ENCODE assay signal across 8 cellular contexts in genomic region chr11:28110108-28110838, GRCh38. TPM values are rescaled to one million over a fixed set of nuclear protein-coding genes. Genes with fewer than 3 reads are reported as not detected.
DNase-seq lines count a peak whose midpoint lies in the region; ATAC-seq and TF ChIP-seq lines count a peak whose summit lies in the region.

No MANE protein-coding gene starts in this region.

- no peaks in the 10 kb centered on the region for H3K9me3 ChIP-seq in OCI-LY3 (ENCODE audit: insufficient read depth, low read length)
- H3K9me3 ChIP-seq in esophagus (ENCODE audit: control insufficient read depth in 2 of 2, insufficient read depth in 1 of 2, low read depth in 1 of 2, low read length in 1 of 2), result no peaks in the 10 kb centered on the region
- H3K9me3 ChIP-seq in mucosa of rectum (ENCODE audit: control insufficient read depth in 2 of 2, low read length in 2 of 2), result no peaks in the 10 kb centered on the region

- peak overlapping the region; percentile 44 for H3K27ac ChIP-seq in OCI-LY3 (ENCODE audit: low read length)
- peak overlapping the region; percentile 85 to 90 for H3K27ac ChIP-seq in esophagus (ENCODE audit: low read depth in 2 of 2, low read length in 1 of 2)
- peak overlapping the region; percentile 79 to 80 for H3K27ac ChIP-seq in mucosa of rectum (ENCODE audit: low read depth in 2 of 2, low read length in 2 of 2)

- H4K20me1 ChIP-seq in OCI-LY3 (ENCODE audit: insufficient read depth, low read length), result 0 out of 2 replicates have a peak, but pooled peaks cover 3% of the 10 kb centered on the region

- peak overlapping the region; percentile 90 for H3K9ac ChIP-seq in OCI-LY3 (ENCODE audit: low read length)
- H3K9ac ChIP-seq in mucosa of rectum (ENCODE audit: low read depth in 1 of 2, low read length in 2 of 2), result peak overlapping the region; percentile 87 to 90

- H3K4me3 ChIP-seq in OCI-LY3 (ENCODE audit: low read length) (peak overlapping the region; percentile 85), esophagus (ENCODE audit: low read depth in 1 of 2, low read length in 2 of 2) (peak overlapping the region; percentile 79 to 95), mucosa of rectum (ENCODE audit: low read length in 2 of 2) (peak overlapping the region; percentile 90 to 96)

- 0 to 1% methylated on average over 31 of the region's 31 CpGs for WGBS in esophagus, 2 donors

- H3K27me3 ChIP-seq in OCI-LY3 (ENCODE audit: low read depth, low read length) (no peaks in the 10 kb centered on the region), esophagus (ENCODE audit: control insufficient read depth in 1 of 2, insufficient read depth in 2 of 2, low read length in 2 of 2) (no peaks in the 10 kb centered on the region), mucosa of rectum (ENCODE audit: control insufficient read depth in 2 of 2, insufficient read depth in 2 of 2, low read length in 2 of 2) (no peaks in the 10 kb centered on the region)

- H3K4me1 ChIP-seq in OCI-LY3 (ENCODE audit: low read length), result peaks cover 35% of the 10 kb centered on the region
- H3K4me1 ChIP-seq in esophagus (ENCODE audit: control insufficient read depth in 2 of 2, insufficient read depth in 2 of 2, low read length in 1 of 2), result no peaks in the 10 kb centered on the region
- H3K4me1 ChIP-seq in mucosa of rectum (ENCODE audit: control insufficient read depth in 2 of 2, insufficient read depth in 2 of 2, low read length in 2 of 2), result peaks cover 14 to 19% of the 10 kb centered on the region in 2 donors

- peak overlapping the region; percentile 86 for H3K4me2 ChIP-seq in OCI-LY3 (ENCODE audit: low read length)

- H3K36me3 ChIP-seq in OCI-LY3 (replicated peaks; ENCODE audit: low read depth, low read length) (no peaks in the 10 kb centered on the region), esophagus (ENCODE audit: control insufficient read depth in 2 of 2, insufficient read depth in 2 of 2, low read length in 1 of 2) (no peaks in the 10 kb centered on the region), mucosa of rectum (ENCODE audit: control insufficient read depth in 2 of 2, insufficient read depth in 2 of 2, low read length in 2 of 2) (peaks cover 4 to 8% of the 10 kb centered on the region in 2 donors)

- TF ChIP-seq CTCF in OCI-LY3 (IDR thresholded peaks at IDR 0.05; ENCODE audit: low read depth, low read length), result no peak

- H2AFZ ChIP-seq in OCI-LY3 (ENCODE audit: low read depth, low read length), result peak overlapping the region; percentile 89

- DNase-seq in COLO829 (ENCODE audit: low spot score), result peak; percentile 35
- DNase-seq in HS-27A (ENCODE audit: low read depth), result peak; percentile 62
- peak; percentile 38 for DNase-seq in activated T-cell treated with anti-CD3 and anti-CD28 coated beads for 4 hours
- peak; percentile 31 to 38 for DNase-seq in stimulated activated CD8-positive, alpha-beta memory T cell treated with anti-CD3 and anti-CD28 coated beads, Interleukin-7, amount 100 ng/mL, for 4 hours (ENCODE audit: low read depth in 2 of 2)

- H3K79me2 ChIP-seq in OCI-LY3 (ENCODE audit: low read length), result peaks cover 71% of the 10 kb centered on the region

- ATAC-seq in GM19455 (IDR thresholded peaks at IDR 0.05; ENCODE audit: unreplicated experiment), result peak; percentile 42

RNA-seq across cellular contexts. Expression of gene METTL15, which starts 2.1 kb away (rescaled TPM):
- 1 to 10 TPM; 2.7 to 2.9 TPM for polyA plus RNA-seq in esophagus

RNA-seq across cellular contexts. Expression of gene KIF18A, which starts 2.3 kb away (rescaled TPM):
- polyA plus RNA-seq in esophagus, result 1 to 10 TPM; 1.4 to 1.6 TPM

Comparison
In these comparisons a context has a peak if more than half of its experiments do, and no peak if none do; other contexts are left out.
1. Peak in every context shown above with its lines: DNase-seq, ATAC-seq, H3K4me3 ChIP-seq and H3K27ac ChIP-seq.